ENCODE assay signal across 6 cellular contexts in the genomic region with DNA sequence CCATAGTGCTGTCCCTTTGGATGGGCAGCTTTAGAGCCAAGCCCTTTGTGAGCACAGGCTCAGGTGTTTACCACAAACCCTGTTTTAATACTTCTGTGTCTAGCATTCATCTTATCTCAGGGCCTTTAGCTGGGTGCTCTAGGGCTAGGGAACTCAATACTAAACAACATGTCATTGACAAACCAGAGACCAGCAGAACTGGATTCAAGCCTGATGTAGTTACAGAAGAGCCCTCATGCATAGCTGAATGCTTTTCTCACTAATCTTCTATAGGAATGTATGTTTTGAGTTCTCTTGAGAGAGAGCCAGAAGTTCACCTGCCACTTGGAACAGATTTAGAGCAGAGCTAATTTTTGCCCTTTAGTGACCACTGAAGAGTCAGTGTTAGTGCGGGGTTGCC.
"Had no signal": no experiment of that assay in that cellular context is flagged by ENCODE, and none has a peak within 500 bp of the region (broad histone marks: within the 10 kb centered on the region; RNA-seq: fewer than 3 reads in every experiment).

No MANE protein-coding gene starts in this region.

- H3K4me3 ChIP-seq: GM23338 had no signal

- DNase-seq: H9, HCEC 1CT, KBM-7 had no signal

- H3K27ac ChIP-seq: HL-60 had no signal

- ATAC-seq: GM23338, HepG2 had no signal

- H2AFZ ChIP-seq: GM23338 had no signal

- H3K4me2 ChIP-seq: GM23338 had no signal
